1 cellular context compared by ENCODE assay signal in genomic region chr3:45864760-45865567, GRCh38.
TF ChIP-seq lines count a peak whose summit lies in the region.

No MANE protein-coding gene starts in this region.

TF ChIP-seq in HepG2, 621 proteins besides CTCF, POLR2A, EP300 and RAD21 (continued from another document):
- TF ChIP-seq TSC22D2 (CRISPR knock-in tag; IDR thresholded peaks at IDR 0.05; ENCODE audit: borderline replicate concordance) = no peak
- no peak for TF ChIP-seq E2F5 (CRISPR knock-in tag; conservative IDR thresholded peaks at IDR 0.05)
- no peak for TF ChIP-seq ZNF639 (CRISPR knock-in tag; conservative IDR thresholded peaks at IDR 0.05)
- no peak for TF ChIP-seq ZNF512B (CRISPR knock-in tag; IDR thresholded peaks at IDR 0.05; ENCODE audit: borderline replicate concordance)
- no peak for TF ChIP-seq STAT6 (CRISPR knock-in tag; IDR thresholded peaks at IDR 0.05; ENCODE audit: borderline replicate concordance)
